Comparison of ENCODE assay signal across 1 cellular context in the genomic region with DNA sequence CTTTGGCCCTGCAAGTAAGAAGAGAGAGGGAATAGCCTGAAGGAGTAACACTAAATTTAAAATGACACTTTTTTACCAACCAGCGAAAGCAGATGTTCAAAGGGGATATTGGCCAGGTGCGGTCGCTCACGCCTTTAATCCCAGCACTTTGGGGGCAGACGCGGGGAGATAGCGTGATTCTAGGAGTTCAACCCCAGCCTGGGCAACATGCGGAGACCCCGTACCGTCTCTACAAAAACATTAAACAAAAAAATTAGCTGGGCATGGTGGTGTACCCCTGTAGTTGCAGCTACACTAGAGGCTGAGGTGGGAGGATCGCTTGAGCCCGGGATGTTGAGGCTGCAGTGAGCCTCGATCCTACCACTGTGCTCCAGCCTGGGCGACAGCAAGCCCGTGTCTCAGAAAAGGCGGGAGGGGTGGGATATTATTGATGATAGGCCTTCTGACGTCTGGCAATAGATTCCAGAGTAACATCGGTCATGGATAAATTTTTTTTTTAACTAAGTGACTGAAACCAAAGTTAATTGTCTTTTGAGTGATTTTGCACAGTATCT.
TF ChIP-seq lines count a peak whose summit lies in the region.

No MANE protein-coding gene starts in this region.

TF ChIP-seq in GM12878, 131 proteins besides CTCF, POLR2A, EP300 and RAD21 (continued from another document):
- TF ChIP-seq, protein P1, sequence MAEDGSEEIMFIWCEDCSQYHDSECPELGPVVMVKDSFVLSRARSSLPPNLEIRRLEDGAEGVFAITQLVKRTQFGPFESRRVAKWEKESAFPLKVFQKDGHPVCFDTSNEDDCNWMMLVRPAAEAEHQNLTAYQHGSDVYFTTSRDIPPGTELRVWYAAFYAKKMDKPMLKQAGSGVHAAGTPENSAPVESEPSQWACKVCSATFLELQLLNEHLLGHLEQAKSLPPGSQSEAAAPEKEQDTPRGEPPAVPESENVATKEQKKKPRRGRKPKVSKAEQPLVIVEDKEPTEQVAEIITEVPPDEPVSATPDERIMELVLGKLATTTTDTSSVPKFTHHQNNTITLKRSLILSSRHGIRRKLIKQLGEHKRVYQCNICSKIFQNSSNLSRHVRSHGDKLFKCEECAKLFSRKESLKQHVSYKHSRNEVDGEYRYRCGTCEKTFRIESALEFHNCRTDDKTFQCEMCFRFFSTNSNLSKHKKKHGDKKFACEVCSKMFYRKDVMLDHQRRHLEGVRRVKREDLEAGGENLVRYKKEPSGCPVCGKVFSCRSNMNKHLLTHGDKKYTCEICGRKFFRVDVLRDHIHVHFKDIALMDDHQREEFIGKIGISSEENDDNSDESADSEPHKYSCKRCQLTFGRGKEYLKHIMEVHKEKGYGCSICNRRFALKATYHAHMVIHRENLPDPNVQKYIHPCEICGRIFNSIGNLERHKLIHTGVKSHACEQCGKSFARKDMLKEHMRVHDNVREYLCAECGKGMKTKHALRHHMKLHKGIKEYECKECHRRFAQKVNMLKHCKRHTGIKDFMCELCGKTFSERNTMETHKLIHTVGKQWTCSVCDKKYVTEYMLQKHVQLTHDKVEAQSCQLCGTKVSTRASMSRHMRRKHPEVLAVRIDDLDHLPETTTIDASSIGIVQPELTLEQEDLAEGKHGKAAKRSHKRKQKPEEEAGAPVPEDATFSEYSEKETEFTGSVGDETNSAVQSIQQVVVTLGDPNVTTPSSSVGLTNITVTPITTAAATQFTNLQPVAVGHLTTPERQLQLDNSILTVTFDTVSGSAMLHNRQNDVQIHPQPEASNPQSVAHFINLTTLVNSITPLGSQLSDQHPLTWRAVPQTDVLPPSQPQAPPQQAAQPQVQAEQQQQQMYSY (CRISPR knock-in tag; IDR thresholded peaks at IDR 0.05), result 0 out of 2 replicates have a peak, but pooled peaks have one; percentile 12
- 0 out of 2 replicates have a peak, but pooled peaks have one; percentile 10 for TF ChIP-seq HCFC1 (IDR thresholded peaks at IDR 0.05; ENCODE audit: low read length)
- no peak for TF ChIP-seq IKZF1 (conservative IDR thresholded peaks at IDR 0.05)
- TF ChIP-seq, protein P2, sequence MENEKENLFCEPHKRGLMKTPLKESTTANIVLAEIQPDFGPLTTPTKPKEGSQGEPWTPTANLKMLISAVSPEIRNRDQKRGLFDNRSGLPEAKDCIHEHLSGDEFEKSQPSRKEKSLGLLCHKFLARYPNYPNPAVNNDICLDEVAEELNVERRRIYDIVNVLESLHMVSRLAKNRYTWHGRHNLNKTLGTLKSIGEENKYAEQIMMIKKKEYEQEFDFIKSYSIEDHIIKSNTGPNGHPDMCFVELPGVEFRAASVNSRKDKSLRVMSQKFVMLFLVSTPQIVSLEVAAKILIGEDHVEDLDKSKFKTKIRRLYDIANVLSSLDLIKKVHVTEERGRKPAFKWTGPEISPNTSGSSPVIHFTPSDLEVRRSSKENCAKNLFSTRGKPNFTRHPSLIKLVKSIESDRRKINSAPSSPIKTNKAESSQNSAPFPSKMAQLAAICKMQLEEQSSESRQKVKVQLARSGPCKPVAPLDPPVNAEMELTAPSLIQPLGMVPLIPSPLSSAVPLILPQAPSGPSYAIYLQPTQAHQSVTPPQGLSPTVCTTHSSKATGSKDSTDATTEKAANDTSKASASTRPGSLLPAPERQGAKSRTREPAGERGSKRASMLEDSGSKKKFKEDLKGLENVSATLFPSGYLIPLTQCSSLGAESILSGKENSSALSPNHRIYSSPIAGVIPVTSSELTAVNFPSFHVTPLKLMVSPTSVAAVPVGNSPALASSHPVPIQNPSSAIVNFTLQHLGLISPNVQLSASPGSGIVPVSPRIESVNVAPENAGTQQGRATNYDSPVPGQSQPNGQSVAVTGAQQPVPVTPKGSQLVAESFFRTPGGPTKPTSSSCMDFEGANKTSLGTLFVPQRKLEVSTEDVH (IDR thresholded peaks at IDR 0.05; ENCODE audit: low read depth, partially characterized antibody), result no peak
- TF ChIP-seq YY1 (IDR thresholded peaks at IDR 0.05; ENCODE audit: low read depth, low read length), result 0 out of 2 replicates have a peak, but pooled peaks have one; percentile 21
- no peak for TF ChIP-seq JUNB (IDR thresholded peaks at IDR 0.05)
- TF ChIP-seq ATF7 (IDR thresholded peaks at IDR 0.05; ENCODE audit: low read depth), result no peak
- TF ChIP-seq YBX1 (IDR thresholded peaks at IDR 0.05), result no peak
- no peak for TF ChIP-seq TARDBP (IDR thresholded peaks at IDR 0.05; ENCODE audit: borderline replicate concordance)
- TF ChIP-seq POLR2AphosphoS5 (IDR thresholded peaks at IDR 0.05; ENCODE audit: low read length), result peak; percentile 58; the same call in 1 of the 2 replicates
- no peak for TF ChIP-seq ZBTB40 (IDR thresholded peaks at IDR 0.05; ENCODE audit: borderline replicate concordance)
